In genomic region chr16:66182592-66182991, GRCh38 we compare ENCODE assay signal across 23 cellular contexts.
"Had no signal": no experiment of that assay in that cellular context is flagged by ENCODE, and none has a peak within 500 bp of the region (broad histone marks: within the 10 kb centered on the region; RNA-seq: fewer than 3 reads in every experiment).

No MANE protein-coding gene starts in this region.

- H3K27me3 ChIP-seq: dorsolateral prefrontal cortex, esophagus muscularis mucosa, heart right ventricle, left lung, pancreas, sigmoid colon, stomach, thyroid gland had no signal

- H3K9me3 ChIP-seq: pancreas, thyroid gland had no signal

- H3K36me3 Mint-ChIP-seq: stimulated activated effector memory CD8-positive, alpha-beta T cell treated with anti-CD3 and anti-CD28 coated beads, Interleukin-12 subunit alpha, Interleukin-12 subunit beta, amount 100 ng/mL, for 72 hours had no signal

- H3K36me3 ChIP-seq: esophagus muscularis mucosa, heart right ventricle, left lung, pancreas, sigmoid colon, stomach, thyroid gland had no signal

- H3K4me1 Mint-ChIP-seq: naive thymus-derived CD4-positive, alpha-beta T cell; nephron progenitor cell; stimulated activated effector memory CD8-positive, alpha-beta T cell treated with anti-CD3 and anti-CD28 coated beads, Interleukin-12 subunit alpha, Interleukin-12 subunit beta, amount 100 ng/mL, for 72 hours had no signal

- H3K9me3 Mint-ChIP-seq: stimulated activated effector memory CD8-positive, alpha-beta T cell treated with anti-CD3 and anti-CD28 coated beads, Interleukin-12 subunit alpha, Interleukin-12 subunit beta, amount 100 ng/mL, for 72 hours had no signal

- ATAC-seq: heart right ventricle; left cardiac atrium; left lung; naive thymus-derived CD4-positive, alpha-beta T cell; pancreas; stimulated activated effector memory CD8-positive, alpha-beta T cell treated with anti-CD3 and anti-CD28 coated beads, Interleukin-12 subunit alpha, Interleukin-12 subunit beta, amount 100 ng/mL, for 72 hours had no signal

- H3K4me3 ChIP-seq: dorsolateral prefrontal cortex, esophagus muscularis mucosa, heart right ventricle, left lung, pancreas, sigmoid colon, stomach, thyroid gland had no signal

- H3K4me1 ChIP-seq: esophagus muscularis mucosa, heart right ventricle, left lung, pancreas, sigmoid colon, stomach, thyroid gland had no signal

- DNase-seq: dorsolateral prefrontal cortex; effector CD4-positive, alpha-beta T cell; foreskin melanocyte; glutamatergic neuron; heart right ventricle; hippocampal formation; left cardiac atrium; left lung; mesendoderm; midbrain; naive thymus-derived CD4-positive, alpha-beta T cell; nephron progenitor cell; occipital lobe; pancreas; sigmoid colon; stimulated activated CD4-positive, alpha-beta T cell treated with anti-CD3 and anti-CD28 coated beads, Interleukin-2, amount 100 ng/mL, for 24 hours; stimulated activated CD4-positive, alpha-beta T cell treated with anti-CD3 and anti-CD28 coated beads, Interleukin-4, amount 100 ng/mL, for 24 hours; stimulated activated naive CD4-positive, alpha-beta T cell treated with Interleukin-2 at 50 U/mL for 16 hours; stomach; thyroid gland; trophoblast cell had no signal

- H3K27ac Mint-ChIP-seq: naive thymus-derived CD4-positive, alpha-beta T cell; nephron progenitor cell; stimulated activated effector memory CD8-positive, alpha-beta T cell treated with anti-CD3 and anti-CD28 coated beads, Interleukin-12 subunit alpha, Interleukin-12 subunit beta, amount 100 ng/mL, for 72 hours had no signal

- H3K4me3 Mint-ChIP-seq: naive thymus-derived CD4-positive, alpha-beta T cell; nephron progenitor cell; stimulated activated effector memory CD8-positive, alpha-beta T cell treated with anti-CD3 and anti-CD28 coated beads, Interleukin-12 subunit alpha, Interleukin-12 subunit beta, amount 100 ng/mL, for 72 hours had no signal

- H3K27ac ChIP-seq: dorsolateral prefrontal cortex, esophagus muscularis mucosa, heart right ventricle, left lung, pancreas, sigmoid colon, stomach, thyroid gland had no signal
